ENCODE assay signal across 9 cellular contexts in genomic region chr2:238945433-238946150, GRCh38.
DNase-seq lines count a peak whose midpoint lies in the region; ATAC-seq, FAIRE-seq and TF ChIP-seq lines count a peak whose summit lies in the region.
"Had no signal": no experiment of that assay in that cellular context is flagged by ENCODE, and none has a peak within 500 bp of the region (broad histone marks: within the 10 kb centered on the region; RNA-seq: fewer than 3 reads in every experiment).

No MANE protein-coding gene starts in this region.

- H3K14ac ChIP-seq in IMR-90 (replicated peaks; ENCODE audit: low read depth, low read length), result no peak overlapping the region

- H3K27ac ChIP-seq in IMR-90 (ENCODE audit: insufficient read depth, low read length) (no peak overlapping the region), kidney (ENCODE audit: low read depth in 2 of 2, low read length in 2 of 2) (no peak overlapping the region), aorta (ENCODE audit: low read depth in 1 of 2, low read length in 2 of 2) (no peak overlapping the region)

- CTCF ChIA-PET in Calu3 (lab: Charles Lee), result no interaction called here
- CTCF ChIA-PET in IMR-90 (lab: Yijun Ruan, JAX), result interaction anchor here (0.8 to 1.2 kb wide), 4 partner anchors 12 to 161 kb away, joined by 3 to 4 read pairs (median 4); no protein-coding TSS in a partner anchor

- H3K56ac ChIP-seq in IMR-90 (ENCODE audit: extremely low read depth, insufficient read depth, low read length), result no peak overlapping the region

- POLR2A ChIA-PET in IMR-90 (lab: Charles Lee; ENCODE audit: unreplicated experiment), result no interaction called here

- dilution Hi-C loops in IMR-90 (cut with HindIII; ENCODE audit: low sequenced_read_pairs, unreplicated experiment), result no loop called here

- peak; percentile 53 for DNase-seq in Calu3
- DNase-seq in IMR-90, result peak; percentile 42
- no peak for DNase-seq in kidney
- peak; percentile 74 to 81 for DNase-seq in aorta
- DNase-seq in NCI-H1417 (lab: John Stamatoyannopoulos, UW), result no peak
- DNase-seq in NCI-H2171 (lab: John Stamatoyannopoulos, UW), result no peak

- no TSS peak for BruUV-seq in Calu3 (replicated peaks; lab: Mats Ljungman, UMichigan)
- BruUV-seq in IMR-90 (replicated peaks; lab: Mats Ljungman, UMichigan), result no TSS peak

- WGBS in IMR-90 (ENCODE audit: extremely low coverage in 2 of 2, insufficient read length in 1 of 2), 2 experiments, result 81% methylated on average over 2 of the region's 5 CpGs; no CpG with 5 or more reads in 1 of the 2 experiments
- 61 to 66% methylated on average over 5 of the region's 5 CpGs for WGBS in aorta, 2 donors

- no peak for FAIRE-seq in kidney (lab: Jason Lieb, UNC)
- FAIRE-seq: endometrium had no signal

- no peak overlapping the region for H4K91ac ChIP-seq in IMR-90 (ENCODE audit: insufficient read depth, low read depth, low read length)

- no peak overlapping the region for H4K5ac ChIP-seq in IMR-90 (ENCODE audit: low read depth, low read length)

- H3K27me3 Mint-ChIP-seq in Calu3 (ENCODE audit: unreplicated experiment), result peaks cover 21% of the 10 kb centered on the region
- peaks cover 4% of the 10 kb centered on the region for H3K27me3 Mint-ChIP-seq in brain

- no peaks in the 10 kb centered on the region for H3K36me3 Mint-ChIP-seq in Calu3 (ENCODE audit: insufficient read depth, unreplicated experiment)
- H3K36me3 Mint-ChIP-seq in brain, result no peaks in the 10 kb centered on the region

- no peaks in the 10 kb centered on the region for H4K20me1 ChIP-seq in IMR-90 (ENCODE audit: insufficient read depth, low read length)

- 0 out of 2 replicates have a peak overlapping the region, but pooled peaks have one; percentile 15 for H3K4ac ChIP-seq in IMR-90 (ENCODE audit: low read depth, low read length)

- H2AFZ ChIP-seq in IMR-90 (replicated peaks; ENCODE audit: low read length, poor library complexity), result peak overlapping the region; percentile 9

- H3K9me3 Mint-ChIP-seq in Calu3 (ENCODE audit: low read depth, unreplicated experiment) (peaks cover 3% of the 10 kb centered on the region), brain (peaks cover 0 to 5% (median 0%) of the 10 kb centered on the region in 5 experiments)

- H3K9me3 ChIP-seq in IMR-90 (ENCODE audit: control insufficient read depth, insufficient read depth, low read length) (no peaks in the 10 kb centered on the region), kidney (ENCODE audit: control insufficient read depth in 1 of 2, low read length in 2 of 2) (no peaks in the 10 kb centered on the region), aorta (ENCODE audit: control insufficient read depth, low read length) (no peaks in the 10 kb centered on the region)

- ATAC-seq in IMR-90 (ENCODE audit: low read depth) (peak; percentile 77), aorta (ENCODE audit: low FRiP score) (peak; percentile 72), GM21447 (IDR thresholded peaks at IDR 0.05; ENCODE audit: unreplicated experiment) (no peak)

- no peak for TF ChIP-seq POLR2A in IMR-90 (IDR thresholded peaks at IDR 0.05; ENCODE audit: low read depth, low read length)

- peak; percentile 47 for TF ChIP-seq CTCF in Calu3 (IDR thresholded peaks at IDR 0.05; ENCODE audit: unreplicated experiment)
- TF ChIP-seq CTCF in IMR-90 (conservative IDR thresholded peaks at IDR 0.05; ENCODE audit: low read depth, low read length), result peak; percentile 77
- TF ChIP-seq CTCF in brain (conservative IDR thresholded peaks at IDR 0.05), result peak; percentile 27 to 29
- peak; percentile 43 for TF ChIP-seq CTCF in kidney (IDR thresholded peaks at IDR 0.05; ENCODE audit: borderline replicate concordance, extremely low read depth, insufficient read depth)

- intact Hi-C loops in Calu3 (cut with micrococcal nuclease; ENCODE audit: unreplicated experiment) (no loop called here), IMR-90 (cut with micrococcal nuclease) (no loop called here), kidney (cut with DNase I) (no loop called here), aorta (cut with DNase I) (loop anchor here in 1 of 2 donors (10.0 kb wide), 1 partner anchor 101 kb away; the partner anchor contains the start of gene TWIST2)

- TF ChIP-seq RAD21 in IMR-90 (IDR thresholded peaks at IDR 0.05; ENCODE audit: low read length), result peak; percentile 74

- in situ Hi-C loops in IMR-90 (cut with MboI; ENCODE audit: low sequenced_read_pairs), result no loop called here

- no peak overlapping the region for H3K4me3 ChIP-seq in IMR-90 (ENCODE audit: insufficient read depth, low read depth, low read length)
- H3K4me3 ChIP-seq in kidney (ENCODE audit: low read length in 2 of 2), result no peak overlapping the region
- no peak overlapping the region for H3K4me3 ChIP-seq in aorta (ENCODE audit: low read length in 2 of 2)

- peak overlapping the region; percentile 44; the same call in 1 of the 2 replicates for H2AK5ac ChIP-seq in IMR-90 (ENCODE audit: low read depth, low read length)

- no peak overlapping the region for H3K23ac ChIP-seq in IMR-90 (ENCODE audit: low read depth, low read length)

- no peak overlapping the region for H3K4me2 ChIP-seq in IMR-90 (ENCODE audit: low read depth, low read length)

- H3K27ac Mint-ChIP-seq in Calu3 (ENCODE audit: unreplicated experiment) (no peak overlapping the region), brain (no peak overlapping the region)

- H4K8ac ChIP-seq in IMR-90 (ENCODE audit: low read depth in 2 of 2, low read length in 2 of 2), result no peak overlapping the region

- no peaks in the 10 kb centered on the region for H3K27me3 ChIP-seq in IMR-90 (ENCODE audit: control insufficient read depth, insufficient read depth, low read length)
- H3K27me3 ChIP-seq in aorta (ENCODE audit: control insufficient read depth in 1 of 2, insufficient read depth in 2 of 2, low read length in 1 of 2), result no peaks in the 10 kb centered on the region

- H2AK9ac ChIP-seq in IMR-90 (replicated peaks; ENCODE audit: low read depth, low read length, poor library complexity), result no peak overlapping the region

- no peaks in the 10 kb centered on the region for H3K79me1 ChIP-seq in IMR-90 (ENCODE audit: low read depth in 1 of 2, low read length in 2 of 2)

- no peak overlapping the region; the same call in 1 of the 2 replicates for H2BK120ac ChIP-seq in IMR-90 (ENCODE audit: low read depth, low read length)

- H3K36me3 ChIP-seq in IMR-90 (ENCODE audit: control insufficient read depth, insufficient read depth, low read length) (no peaks in the 10 kb centered on the region), kidney (ENCODE audit: control insufficient read depth in 1 of 2, insufficient read depth in 2 of 2, low read length in 2 of 2) (no peaks in the 10 kb centered on the region), aorta (ENCODE audit: control insufficient read depth in 1 of 2, insufficient read depth in 2 of 2, low read length in 1 of 2) (no peaks in the 10 kb centered on the region)

- H3K4me1 Mint-ChIP-seq in Calu3 (ENCODE audit: low read depth, unreplicated experiment) (peaks cover 15% of the 10 kb centered on the region), brain (no peaks in the 10 kb centered on the region)

- H3K4me1 ChIP-seq in IMR-90 (ENCODE audit: control insufficient read depth, insufficient read depth, low read length), result peaks cover 8% of the 10 kb centered on the region
- H3K4me1 ChIP-seq in kidney (ENCODE audit: control insufficient read depth in 1 of 2, insufficient read depth in 1 of 2, low read depth in 1 of 2, low read length in 2 of 2), result peaks cover 0 to 2% of the 10 kb centered on the region in 2 donors
- no peaks in the 10 kb centered on the region for H3K4me1 ChIP-seq in aorta (ENCODE audit: control insufficient read depth in 1 of 2, insufficient read depth in 2 of 2, low read length in 2 of 2)

- no peak overlapping the region; the same call in 1 of the 2 replicates for H2BK20ac ChIP-seq in IMR-90 (ENCODE audit: low read depth, low read length)

- peaks cover 15% of the 10 kb centered on the region for H3K9me1 ChIP-seq in IMR-90 (ENCODE audit: insufficient read depth, low read length)

- H2BK15ac ChIP-seq in IMR-90 (ENCODE audit: low read depth, low read length), result no peak overlapping the region

- H3K4me3 Mint-ChIP-seq in Calu3 (ENCODE audit: low read depth, unreplicated experiment), result no peak overlapping the region
- H3K4me3 Mint-ChIP-seq in brain, result no peak overlapping the region

- H3K9ac ChIP-seq in IMR-90 (ENCODE audit: low read depth, low read length), result no peak overlapping the region
- no peak overlapping the region for H3K9ac ChIP-seq in kidney (ENCODE audit: low read length in 2 of 2)

- H2BK5ac ChIP-seq in IMR-90 (ENCODE audit: low read depth, low read length, poor library complexity, severe bottlenecking), result no peak overlapping the region

- H3K18ac ChIP-seq in IMR-90 (ENCODE audit: low read depth, low read length), result no peak overlapping the region

TF ChIP-seq in IMR-90, 13 proteins besides CTCF, POLR2A, EP300 and RAD21:
- no peak for TF ChIP-seq CHD1 (IDR thresholded peaks at IDR 0.05; ENCODE audit: low read depth, low read length)
- TF ChIP-seq BHLHE40 (IDR thresholded peaks at IDR 0.05; ENCODE audit: low read depth, low read length), result no peak
- no peak for TF ChIP-seq MXI1 (IDR thresholded peaks at IDR 0.05; ENCODE audit: borderline replicate concordance, low read depth, low read length)
- TF ChIP-seq MAZ (IDR thresholded peaks at IDR 0.05; ENCODE audit: borderline replicate concordance, low read depth, low read length), result 0 out of 2 replicates have a peak, but pooled peaks have one; percentile 16
- TF ChIP-seq SMC3 (IDR thresholded peaks at IDR 0.05; ENCODE audit: low read depth, low read length), result peak; percentile 52; the same call in 1 of the 2 replicates
- TF ChIP-seq FOS (IDR thresholded peaks at IDR 0.05; ENCODE audit: low read depth, low read length), result no peak
- no peak for TF ChIP-seq RCOR1 (IDR thresholded peaks at IDR 0.05; ENCODE audit: insufficient replicate concordance, low read length)
- TF ChIP-seq ELK1 (IDR thresholded peaks at IDR 0.05; ENCODE audit: borderline replicate concordance, low read depth, low read length), result no peak

Comparison
In these comparisons a context has a peak if more than half of its experiments do, and no peak if none do; other contexts are left out.
1. DNase-seq: peak in Calu3 (single experiment), IMR-90 (single experiment) and aorta (2 of 2); none in kidney (single experiment), NCI-H1417 (0 of 3) and NCI-H2171 (single experiment).
2. Peak in every context shown above with its lines, with median percentiles within 50 percentile points of each other: CTCF ChIP-seq.